Comparison of ENCODE assay signal across 13 cellular contexts in the genomic region with DNA sequence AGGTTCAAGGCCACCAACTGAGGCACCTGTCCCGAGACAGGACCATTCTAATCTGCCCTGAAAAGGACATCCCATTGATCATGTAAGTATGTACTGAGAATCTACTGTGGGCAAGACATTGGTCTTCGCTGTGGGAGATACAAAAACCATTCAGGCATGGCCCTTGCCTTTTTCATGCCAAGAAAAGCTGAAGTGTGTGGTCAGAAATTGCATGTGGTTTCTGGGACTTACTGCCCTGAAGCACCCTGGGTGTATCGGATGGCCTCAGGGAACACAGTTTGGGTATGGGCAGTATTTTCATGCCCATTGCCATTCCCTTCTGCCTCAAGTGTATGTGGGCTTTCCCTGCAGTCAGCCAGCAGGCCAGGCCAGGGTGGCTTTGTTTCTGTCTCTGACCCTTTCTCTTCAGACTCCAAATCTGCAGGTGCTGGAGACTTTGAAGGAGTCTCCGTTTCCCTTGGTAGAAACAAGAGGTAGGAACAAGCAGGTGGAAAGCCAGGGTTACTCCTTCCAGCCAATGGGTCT.
DNase-seq lines count a peak whose midpoint lies in the region; ATAC-seq and TF ChIP-seq lines count a peak whose summit lies in the region.
"Had no signal": no experiment of that assay in that cellular context is flagged by ENCODE, and none has a peak within 500 bp of the region (broad histone marks: within the 10 kb centered on the region; RNA-seq: fewer than 3 reads in every experiment).

No MANE protein-coding gene starts in this region.

- peak overlapping the region; percentile 90 for H3K4me3 Mint-ChIP-seq in CD4-positive, alpha-beta T cell
- peak overlapping the region in 1 of 2 experiments; percentile 32; a peak in 2 of 5 replicates for H3K4me3 Mint-ChIP-seq in H9
- peak overlapping the region; percentile 81 for H3K4me3 Mint-ChIP-seq in central memory CD8-positive, alpha-beta T cell
- H3K4me3 Mint-ChIP-seq in neural crest cell = peak overlapping the region; percentile 87

- H3K36me3 Mint-ChIP-seq in CD4-positive, alpha-beta T cell (ENCODE audit: low read depth) = no peaks in the 10 kb centered on the region
- H3K36me3 Mint-ChIP-seq in H9 (ENCODE audit: insufficient read depth in 1 of 3, low read depth in 3 of 3) = peaks cover 0 to 2% (median 0%) of the 10 kb centered on the region in 3 experiments; a peak in 1 of 7 replicates
- peaks cover 2% of the 10 kb centered on the region for H3K36me3 Mint-ChIP-seq in central memory CD8-positive, alpha-beta T cell (ENCODE audit: insufficient read depth)
- no peaks in the 10 kb centered on the region for H3K36me3 Mint-ChIP-seq in neural crest cell (ENCODE audit: low read depth)

- no peaks in the 10 kb centered on the region for H3K23me2 ChIP-seq in H9 (ENCODE audit: insufficient read length, low read depth, low read length, poor library complexity, severe bottlenecking)

- no CpG with 5 or more reads among the region's 4 CpGs for WGBS in H9 (ENCODE audit: extremely low coverage, insufficient read length, low lambda C conversion rate)

- H2AK5ac ChIP-seq in H9 (ENCODE audit: insufficient read length, low read length) = no peak overlapping the region

- POLR2A ChIA-PET in CD4-positive, alpha-beta T cell (lab: Charles Lee) = interaction anchor here (0.6 kb wide), 1 partner anchor 189 kb away, joined by 3 read pairs; no protein-coding TSS in a partner anchor

- no peak overlapping the region for H2BK5ac ChIP-seq in H9 (ENCODE audit: insufficient read length, low read length)

- H3K23ac ChIP-seq in H9 (ENCODE audit: insufficient read length, low read depth, low read length) = no peak overlapping the region

- H3K27me3 ChIP-seq in CD4-positive, alpha-beta T cell (ENCODE audit: control insufficient read depth, insufficient read depth, low read length) = no peaks in the 10 kb centered on the region
- no peaks in the 10 kb centered on the region for H3K27me3 ChIP-seq in H9 (ENCODE audit: insufficient read depth, low read length)
- no peaks in the 10 kb centered on the region for H3K27me3 ChIP-seq in WERI-Rb-1 (ENCODE audit: insufficient read depth, low read depth, severe bottlenecking)
- H3K27me3 ChIP-seq: dorsolateral prefrontal cortex, suprapubic skin had no signal

- H2BK20ac ChIP-seq in H9 (ENCODE audit: low read depth, low read length, poor library complexity, severe bottlenecking) = no peak overlapping the region

- no peaks in the 10 kb centered on the region for H3K9me3 Mint-ChIP-seq in CD4-positive, alpha-beta T cell
- H3K9me3 Mint-ChIP-seq in H9 (no peaks in the 10 kb centered on the region), neural crest cell (peaks cover 2% of the 10 kb centered on the region)
- no peaks in the 10 kb centered on the region for H3K9me3 Mint-ChIP-seq in central memory CD8-positive, alpha-beta T cell

- H3K4me3 ChIP-seq in WERI-Rb-1 (ENCODE audit: low read depth, low read length) = no peak overlapping the region

- no peaks in the 10 kb centered on the region for H3K4me1 ChIP-seq in H9 (ENCODE audit: insufficient read depth, low read length)

- no peak for DNase-seq in CD4-positive, alpha-beta T cell
- DNase-seq in H9 (peak; percentile 19), neural crest cell (ENCODE audit: low read depth, low spot score) (no peak), WERI-Rb-1 (no peak), RKO (ENCODE audit: low spot score) (no peak)
- DNase-seq in central memory CD8-positive, alpha-beta T cell (ENCODE audit: low spot score in 2 of 2) = no peak
- no peak for DNase-seq in stimulated activated naive CD4-positive, alpha-beta T cell (lab: John Stamatoyannopoulos, UW)
- DNase-seq: activated naive CD4-positive, alpha-beta T cell; left colon; stimulated activated CD4-positive, alpha-beta T cell treated with anti-CD3 and anti-CD28 coated beads, Interleukin-4, amount 100 ng/mL, for 4 hours had no signal

- H2BK15ac ChIP-seq in H9 (ENCODE audit: low read depth, low read length) = no peak overlapping the region

- TF ChIP-seq CTCF in CD4-positive, alpha-beta T cell (IDR thresholded peaks at IDR 0.05) = no peak
- TF ChIP-seq CTCF in H9 (conservative IDR thresholded peaks at IDR 0.05) (no peak), neural crest cell (conservative IDR thresholded peaks at IDR 0.05) (no peak), WERI-Rb-1 (IDR thresholded peaks at IDR 0.05; ENCODE audit: low read depth, low read length) (no peak)

- no peak overlapping the region for H3K9ac ChIP-seq in H9 (ENCODE audit: extremely low read depth, insufficient read length, low read length)

- no peak overlapping the region for H3K56ac ChIP-seq in H9 (ENCODE audit: insufficient read length, low read depth, low read length)

- H2BK120ac ChIP-seq in H9 (ENCODE audit: low read depth, low read length, poor library complexity, severe bottlenecking) = no peak overlapping the region

- no peaks in the 10 kb centered on the region for H4K20me1 ChIP-seq in H9 (ENCODE audit: control insufficient read depth, insufficient read depth, insufficient read length)

- peaks cover 10% of the 10 kb centered on the region for H3K4me1 Mint-ChIP-seq in CD4-positive, alpha-beta T cell (ENCODE audit: low read depth)
- H3K4me1 Mint-ChIP-seq in H9 = peaks cover 7 to 10% of the 10 kb centered on the region in 2 experiments
- H3K4me1 Mint-ChIP-seq in central memory CD8-positive, alpha-beta T cell = peaks cover 9% of the 10 kb centered on the region
- H3K4me1 Mint-ChIP-seq in neural crest cell = peaks cover 5% of the 10 kb centered on the region

- no peak overlapping the region for H4K91ac ChIP-seq in H9 (ENCODE audit: insufficient read length, low read depth, low read length)

- no peak overlapping the region for H4K8ac ChIP-seq in H9 (replicated peaks; ENCODE audit: insufficient read length, low read depth, low read length)

- H2AFZ ChIP-seq in H9 (ENCODE audit: low read length) = no peak overlapping the region

- H3K27me3 Mint-ChIP-seq in CD4-positive, alpha-beta T cell = no peaks in the 10 kb centered on the region
- H3K27me3 Mint-ChIP-seq in H9 (ENCODE audit: low read depth) (peaks cover 13% of the 10 kb centered on the region), neural crest cell (ENCODE audit: low read depth) (no peaks in the 10 kb centered on the region)
- peaks cover 2% of the 10 kb centered on the region for H3K27me3 Mint-ChIP-seq in central memory CD8-positive, alpha-beta T cell

- H3K27ac Mint-ChIP-seq in CD4-positive, alpha-beta T cell = no peak overlapping the region
- H3K27ac Mint-ChIP-seq in H9 (no peak overlapping the region), neural crest cell (ENCODE audit: unreplicated experiment) (no peak overlapping the region)
- H3K27ac Mint-ChIP-seq in central memory CD8-positive, alpha-beta T cell (ENCODE audit: low read depth) = no peak overlapping the region

- H3K79me2 ChIP-seq in H9 (ENCODE audit: insufficient read depth, low read length) = no peaks in the 10 kb centered on the region

- no peaks in the 10 kb centered on the region for H3K36me3 ChIP-seq in WERI-Rb-1
- H3K36me3 ChIP-seq: suprapubic skin had no signal

- no peak overlapping the region for H3K4me2 ChIP-seq in H9 (ENCODE audit: insufficient read depth, insufficient read length, low read length)

- no peak for ATAC-seq in CD4-positive, alpha-beta T cell (ENCODE audit: poor library complexity)
- no peak for ATAC-seq in central memory CD8-positive, alpha-beta T cell (replicated peaks; ENCODE audit: extremely low read depth, poor library complexity, severe bottlenecking)
- no peak for ATAC-seq in GM19455 (IDR thresholded peaks at IDR 0.05; ENCODE audit: unreplicated experiment)
- ATAC-seq: left colon had no signal

- no peak overlapping the region for H3K18ac ChIP-seq in H9 (ENCODE audit: insufficient read length, low read depth, low read length)

- no peak overlapping the region for H3T11ph ChIP-seq in H9 (ENCODE audit: low read length)

- no peak overlapping the region for H3K27ac ChIP-seq in CD4-positive, alpha-beta T cell (ENCODE audit: low read depth, low read length)
- no peak overlapping the region for H3K27ac ChIP-seq in H9 (ENCODE audit: insufficient read length, low read depth, low read length)
- no peak overlapping the region for H3K27ac ChIP-seq in WERI-Rb-1

- intact Hi-C loops in CD4-positive, alpha-beta T cell (cut with DNase I, micrococcal nuclease) = no loop called here

- no peak overlapping the region for H3K4ac ChIP-seq in H9 (ENCODE audit: low read depth, low read length)

- no peak overlapping the region for H4K5ac ChIP-seq in H9 (ENCODE audit: insufficient read length, low read depth, low read length)

- H3K79me1 ChIP-seq in H9 (ENCODE audit: insufficient read depth, low read depth, low read length, poor library complexity, severe bottlenecking) = no peaks in the 10 kb centered on the region

- no peak overlapping the region for H3K14ac ChIP-seq in H9 (ENCODE audit: insufficient read depth, low read length)

- CTCF ChIA-PET in CD4-positive, alpha-beta T cell (lab: Charles Lee) = no interaction called here

- no peak overlapping the region for H2BK12ac ChIP-seq in H9 (ENCODE audit: insufficient read length, low read depth, low read length)

- H3K9me3 ChIP-seq in CD4-positive, alpha-beta T cell (ENCODE audit: control insufficient read depth, low read length) = no peaks in the 10 kb centered on the region
- no peaks in the 10 kb centered on the region for H3K9me3 ChIP-seq in H9 (ENCODE audit: control insufficient read depth, low read depth, low read length)
- H3K9me3 ChIP-seq in WERI-Rb-1 (ENCODE audit: severe bottlenecking) = no peaks in the 10 kb centered on the region
- H3K9me3 ChIP-seq: suprapubic skin had no signal
